9 cellular contexts compared by ENCODE assay signal in the genomic region with DNA sequence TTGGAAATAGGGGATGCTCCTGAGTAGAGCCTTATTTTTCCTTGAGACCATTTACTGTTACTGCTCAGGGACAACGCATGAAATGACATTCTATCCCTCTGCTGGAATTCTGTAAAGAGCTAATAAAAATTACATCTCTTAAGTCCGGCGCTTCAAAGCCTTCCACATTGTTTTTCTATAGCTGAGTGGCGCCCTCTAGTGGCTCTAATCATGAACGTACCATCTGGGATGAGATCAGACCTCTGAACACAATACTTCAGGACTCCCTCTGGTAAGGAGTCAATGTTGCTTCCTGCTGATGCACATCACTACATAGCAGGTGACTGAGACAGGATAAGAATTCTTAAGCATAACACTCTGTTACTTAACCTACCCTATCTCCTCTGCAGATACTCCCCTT. TPM values are rescaled to one million over a fixed set of nuclear protein-coding genes. Genes with fewer than 3 reads are reported as not detected.
DNase-seq lines count a peak whose midpoint lies in the region; ATAC-seq, FAIRE-seq and TF ChIP-seq lines count a peak whose summit lies in the region.
"Had no signal": no experiment of that assay in that cellular context is flagged by ENCODE, and none has a peak within 500 bp of the region (broad histone marks: within the 10 kb centered on the region; RNA-seq: fewer than 3 reads in every experiment).

No MANE protein-coding gene starts in this region.

- no peak overlapping the region for H3K27ac ChIP-seq in CD4-positive, CD25-positive, alpha-beta regulatory T cell (ENCODE audit: insufficient read depth, low read length, poor library complexity, severe bottlenecking)
- no peak overlapping the region for H3K27ac ChIP-seq in pancreas
- H3K27ac ChIP-seq: thoracic aorta had no signal

- peaks cover 0 to 15% (median 8%) of the 10 kb centered on the region in 4 donors for H3K4me1 Mint-ChIP-seq in CD4-positive, CD25-positive, alpha-beta regulatory T cell

- peak; percentile 72 for FAIRE-seq in pancreas (lab: Jason Lieb, UNC)
- FAIRE-seq in frontal cortex (lab: Jason Lieb, UNC): no peak

- peaks cover 3% of the 10 kb centered on the region for H3K36me3 Mint-ChIP-seq in CD4-positive, CD25-positive, alpha-beta regulatory T cell

- no peaks in the 10 kb centered on the region for H3K36me3 ChIP-seq in CD4-positive, CD25-positive, alpha-beta regulatory T cell (ENCODE audit: control insufficient read depth, insufficient read depth, low read length)
- H3K36me3 ChIP-seq in pancreas: no peaks in the 10 kb centered on the region
- H3K36me3 ChIP-seq: thoracic aorta had no signal

- intact Hi-C loops in pancreas (cut with DNase I): no loop called here

- peak; percentile 42 to 65 (median 54) for TF ChIP-seq CTCF in pancreas (IDR thresholded peaks at IDR 0.05)

- H3K4me3 Mint-ChIP-seq in CD4-positive, CD25-positive, alpha-beta regulatory T cell: peak overlapping the region in 1 of 4 donors; percentile 38

- H3K27me3 Mint-ChIP-seq in CD4-positive, CD25-positive, alpha-beta regulatory T cell: peaks cover 7% of the 10 kb centered on the region

- H3K27me3 ChIP-seq in CD4-positive, CD25-positive, alpha-beta regulatory T cell (ENCODE audit: control insufficient read depth, insufficient read depth, low read length): no peaks in the 10 kb centered on the region
- no peaks in the 10 kb centered on the region for H3K27me3 ChIP-seq in pancreas

- no peaks in the 10 kb centered on the region for H3K9me3 ChIP-seq in CD4-positive, CD25-positive, alpha-beta regulatory T cell (ENCODE audit: control insufficient read depth in 2 of 2, low read length in 2 of 2)
- no peaks in the 10 kb centered on the region for H3K9me3 ChIP-seq in pancreas

- no peaks in the 10 kb centered on the region for H3K9me3 Mint-ChIP-seq in CD4-positive, CD25-positive, alpha-beta regulatory T cell

- WGBS in pancreas, 2 donors: 7 to 9% methylated on average over 5 of the region's 5 CpGs

- no peak overlapping the region for H3K4me3 ChIP-seq in CD4-positive, CD25-positive, alpha-beta regulatory T cell (ENCODE audit: low read depth, low read length)
- no peak overlapping the region for H3K4me3 ChIP-seq in pancreas
- H3K4me3 ChIP-seq: thoracic aorta had no signal

- H3K27ac Mint-ChIP-seq in CD4-positive, CD25-positive, alpha-beta regulatory T cell: no peak overlapping the region

- peaks cover 4% of the 10 kb centered on the region for H3K4me1 ChIP-seq in CD4-positive, CD25-positive, alpha-beta regulatory T cell (ENCODE audit: control insufficient read depth, insufficient read depth, low read length, poor library complexity, severe bottlenecking)
- H3K4me1 ChIP-seq in pancreas: no peaks in the 10 kb centered on the region

- peak; percentile 62 to 70 for ATAC-seq in CD4-positive, CD25-positive, alpha-beta regulatory T cell (ENCODE audit: low read depth in 2 of 2)
- peak; percentile 92 for ATAC-seq in GM19043 (IDR thresholded peaks at IDR 0.05; ENCODE audit: low read depth, unreplicated experiment)
- peak; percentile 68 for ATAC-seq in HG03196 (IDR thresholded peaks at IDR 0.05; ENCODE audit: unreplicated experiment)
- peak in 3 of 4 donors; percentile 77 to 86 (median 81) for ATAC-seq in pancreas

- DNase-seq in CD4-positive, CD25-positive, alpha-beta regulatory T cell: peak; percentile 27 to 73 (median 46)
- DNase-seq in NOMO-1 treated with dmso at 0.1 percent for 144 hours (lab: John Stamatoyannopoulos, UW; ENCODE audit: unreplicated experiment): peak; percentile 30
- DNase-seq in activated T-cell treated with anti-CD3 and anti-CD28 coated beads for 4 hours: peak; percentile 33
- DNase-seq in fibroblast of peridontal ligament (ENCODE audit: extremely low read depth): peak; percentile 60
- DNase-seq in pancreas: peak in 3 of 6 donors; percentile 20 to 53 (median 26)
- no peak for DNase-seq in frontal cortex (ENCODE audit: low spot score in 2 of 2)

RNA-seq across cellular contexts. Expression of a gene that starts 6.0 kb away (rescaled TPM):
- total RNA-seq in CD4-positive, CD25-positive, alpha-beta regulatory T cell: 0.84 TPM
- 1 to 10 TPM; 1.5 to 2.6 (median 1.9) TPM for polyA plus RNA-seq in CD4-positive, CD25-positive, alpha-beta regulatory T cell
- 1 to 10 TPM; 1.2 to 3.9 (median 2.0) TPM for total RNA-seq in pancreas
- polyA plus RNA-seq in pancreas: 10 to 100 TPM in 1 of 2 donors, 1 to 10 TPM in 1; 3.8 to 18.9 TPM
- 0.41 TPM for total RNA-seq in frontal cortex

RNA-seq across cellular contexts. Expression of a gene that starts 6.2 kb away (rescaled TPM):
- total RNA-seq in CD4-positive, CD25-positive, alpha-beta regulatory T cell: 105 TPM
- polyA plus RNA-seq in CD4-positive, CD25-positive, alpha-beta regulatory T cell: 100 to 1,000 TPM; 195 to 231 (median 213) TPM
- 10 to 100 TPM; 28.5 to 67.0 (median 37.2) TPM for total RNA-seq in pancreas
- polyA plus RNA-seq in pancreas: 10 to 100 TPM; 28.1 to 59.7 TPM
- total RNA-seq in frontal cortex: 88.0 TPM

Comparison
In these comparisons a context has a peak if more than half of its experiments do, and no peak if none do; other contexts are left out.
1. DNase-seq: peak in CD4-positive, CD25-positive, alpha-beta regulatory T cell (3 of 3), NOMO-1 treated with dmso at 0.1 percent for 144 hours (single experiment), activated T-cell treated with anti-CD3 and anti-CD28 coated beads for 4 hours (single experiment) and fibroblast of peridontal ligament (single experiment); none in frontal cortex (0 of 2).
2. Peak in every context shown above with its lines, with median percentiles within 50 percentile points of each other: ATAC-seq.